In the genomic region with DNA sequence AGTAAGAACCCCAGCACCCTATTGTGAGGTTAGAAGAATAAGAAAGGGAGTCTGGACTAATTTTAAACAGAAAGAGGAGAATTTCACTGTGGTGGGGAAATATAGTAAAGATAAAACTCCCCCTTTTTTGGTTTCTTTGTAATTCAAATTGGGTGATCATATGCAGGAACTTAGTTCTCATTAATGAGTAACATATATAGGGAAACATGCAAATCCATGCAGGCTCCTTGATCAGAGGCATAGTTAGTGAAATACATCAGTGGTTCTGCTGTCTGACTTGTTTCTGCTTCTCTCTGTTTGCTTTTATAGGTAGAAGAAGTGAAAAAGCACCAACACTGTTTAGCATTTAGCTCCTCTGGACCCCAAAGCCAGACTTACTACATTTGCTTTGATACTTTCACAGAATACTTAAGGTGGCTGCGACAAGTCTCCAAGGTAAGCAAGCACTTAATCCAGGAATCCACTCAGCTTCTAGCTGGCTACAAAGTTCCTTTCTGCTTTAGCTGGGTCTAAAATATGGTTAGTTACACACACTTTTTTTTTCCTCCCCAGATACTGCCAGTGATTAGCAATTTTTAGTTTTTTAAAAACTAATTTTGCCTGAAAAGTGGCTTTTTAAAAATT, we compare ENCODE assay signal across 11 cellular contexts.
A peak's percentile ranks its signal among the peaks of the same experiment; 100 is the strongest.
DNase-seq lines count a peak whose midpoint lies in the region; ATAC-seq, FAIRE-seq and TF ChIP-seq lines count a peak whose summit lies in the region.
"Had no signal": no experiment of that assay in that cellular context is flagged by ENCODE, and none has a peak within 500 bp of the region (broad histone marks: within the 10 kb centered on the region; RNA-seq: fewer than 3 reads in every experiment).

No MANE protein-coding gene starts in this region.

- H3K4me3 ChIP-seq in A549 (no peak overlapping the region), H7 (ENCODE audit: insufficient read depth, low read depth, low read length) (no peak overlapping the region), prostate gland (no peak overlapping the region)
- H3K4me3 ChIP-seq: testis had no signal

- DNase-seq in A549 (ENCODE audit: low read depth in 1 of 2, low spot score in 1 of 2) (no peak), GM19239 (ENCODE audit: insufficient read length, low spot score) (no peak), H7 (no peak), prostate gland (ENCODE audit: low spot score) (no peak), NCI-H82 treated with DMSO at 0.1 percent for 48 hours (lab: John Stamatoyannopoulos, UW; ENCODE audit: unreplicated experiment) (no peak), left cardiac atrium (no peak)
- DNase-seq: activated naive CD4-positive, alpha-beta T cell treated with anti-CD3 and anti-CD28 coated beads, Interleukin-2, amount 50 U/mL, for 16 hours; NCI-H748 treated with DMSO at 0.1 percent for 48 hours; testis had no signal

- intact Hi-C loops in prostate gland (cut with DNase I) = no loop called here
- intact Hi-C loops in left cardiac atrium (cut with DNase I) = no loop called here

- peaks cover 36% of the 10 kb centered on the region for H3K4me1 ChIP-seq in A549
- H3K4me1 ChIP-seq in prostate gland (replicated peaks) = no peaks in the 10 kb centered on the region
- H3K4me1 ChIP-seq: testis had no signal

- no peak for TF ChIP-seq RAD21 in A549 (conservative IDR thresholded peaks at IDR 0.05 in 1 of 2, IDR thresholded peaks at IDR 0.05 in 1 of 2)

- peak overlapping the region; percentile 11; the same call in 1 of the 3 replicates for H3K4me2 ChIP-seq in A549

- H3K36me3 ChIP-seq in H7 (replicated peaks; ENCODE audit: control insufficient read depth, insufficient read depth, low read length) = no peaks in the 10 kb centered on the region
- no peaks in the 10 kb centered on the region for H3K36me3 ChIP-seq in prostate gland

- ATAC-seq in A549 (no peak), HG02798 (IDR thresholded peaks at IDR 0.05; ENCODE audit: poor library complexity, unreplicated experiment) (peak; percentile 82), HG03575 (IDR thresholded peaks at IDR 0.05; ENCODE audit: extremely low read depth, insufficient number of reproducible peaks, low FRiP score, unreplicated experiment) (peak; percentile 48), left cardiac atrium (no peak)

- H3K27me3 ChIP-seq in H7 (ENCODE audit: control insufficient read depth, insufficient read depth, low read length) (no peaks in the 10 kb centered on the region), prostate gland (replicated peaks; ENCODE audit: insufficient read depth) (no peaks in the 10 kb centered on the region)
- H3K27me3 ChIP-seq: testis had no signal

- POLR2A ChIA-PET in A549 (lab: Yijun Ruan, JAX) = no interaction called here

- TF ChIP-seq CTCF in A549 (IDR thresholded peaks at IDR 0.05) (no peak), prostate gland (IDR thresholded peaks at IDR 0.05) (no peak)

- no peak for TF ChIP-seq POLR2A in A549 (IDR thresholded peaks at IDR 0.05; ENCODE audit: low read length)
- TF ChIP-seq POLR2A in prostate gland (IDR thresholded peaks at IDR 0.05) = no peak

- 59% methylated on average over 1 of the region's 1 CpG for WGBS in A549 (ENCODE audit: missing lambda C conversion rate)
- 86% methylated on average over 1 of the region's 1 CpG for WGBS in prostate gland

- CTCF ChIA-PET in A549 (lab: Yijun Ruan, JAX) = no interaction called here

- FAIRE-seq in A549 (lab: Jason Lieb, UNC) (no peak), GM19239 (lab: Jason Lieb, UNC) (peak; percentile 98)

- H3K9me3 ChIP-seq in A549 (no peaks in the 10 kb centered on the region), prostate gland (no peaks in the 10 kb centered on the region)
- H3K9me3 ChIP-seq: testis had no signal

- TF ChIP-seq EP300 in A549 (IDR thresholded peaks at IDR 0.05) = no peak

- H3K27ac ChIP-seq in A549 (peak overlapping the region; percentile 63 to 66; a peak in 4 of 6 replicates), prostate gland (no peak overlapping the region)
- H3K27ac ChIP-seq: testis had no signal

TF ChIP-seq in A549, 52 proteins besides CTCF, POLR2A, EP300 and RAD21:
- TF ChIP-seq CBX2 (IDR thresholded peaks at IDR 0.05; ENCODE audit: borderline replicate concordance, low read depth) (no peak), RARB (CRISPR knock-in tag; IDR thresholded peaks at IDR 0.05) (no peak), ZFP36 (IDR thresholded peaks at IDR 0.05; ENCODE audit: borderline replicate concordance, partially characterized antibody) (no peak), FOXS1 (CRISPR knock-in tag; IDR thresholded peaks at IDR 0.05) (no peak), SREBF2 (IDR thresholded peaks at IDR 0.05) (no peak), MAX (IDR thresholded peaks at IDR 0.05) (no peak), MYC (IDR thresholded peaks at IDR 0.05; ENCODE audit: borderline replicate concordance, low read length) (no peak), MAFK (IDR thresholded peaks at IDR 0.05; ENCODE audit: partially characterized antibody) (no peak), NR3C1 (IDR thresholded peaks at IDR 0.05) (no peak), NPAS2 (CRISPR knock-in tag; IDR thresholded peaks at IDR 0.05; ENCODE audit: borderline replicate concordance) (no peak), HOXB13 (CRISPR knock-in tag; IDR thresholded peaks at IDR 0.05; ENCODE audit: low read depth) (no peak), ZNF302 (CRISPR knock-in tag; IDR thresholded peaks at IDR 0.05) (no peak), HDAC2 (IDR thresholded peaks at IDR 0.05) (no peak), NFE2L2 (conservative IDR thresholded peaks at IDR 0.05; ENCODE audit: low read length) (no peak), POLR2AphosphoS2 (conservative IDR thresholded peaks at IDR 0.05; ENCODE audit: low read length) (no peak)
- TF ChIP-seq, protein P1, sequence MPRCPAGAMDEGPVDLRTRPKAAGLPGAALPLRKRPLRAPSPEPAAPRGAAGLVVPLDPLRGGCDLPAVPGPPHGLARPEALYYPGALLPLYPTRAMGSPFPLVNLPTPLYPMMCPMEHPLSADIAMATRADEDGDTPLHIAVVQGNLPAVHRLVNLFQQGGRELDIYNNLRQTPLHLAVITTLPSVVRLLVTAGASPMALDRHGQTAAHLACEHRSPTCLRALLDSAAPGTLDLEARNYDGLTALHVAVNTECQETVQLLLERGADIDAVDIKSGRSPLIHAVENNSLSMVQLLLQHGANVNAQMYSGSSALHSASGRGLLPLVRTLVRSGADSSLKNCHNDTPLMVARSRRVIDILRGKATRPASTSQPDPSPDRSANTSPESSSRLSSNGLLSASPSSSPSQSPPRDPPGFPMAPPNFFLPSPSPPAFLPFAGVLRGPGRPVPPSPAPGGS (IDR thresholded peaks at IDR 0.05) = no peak
- TF ChIP-seq, protein P2, sequence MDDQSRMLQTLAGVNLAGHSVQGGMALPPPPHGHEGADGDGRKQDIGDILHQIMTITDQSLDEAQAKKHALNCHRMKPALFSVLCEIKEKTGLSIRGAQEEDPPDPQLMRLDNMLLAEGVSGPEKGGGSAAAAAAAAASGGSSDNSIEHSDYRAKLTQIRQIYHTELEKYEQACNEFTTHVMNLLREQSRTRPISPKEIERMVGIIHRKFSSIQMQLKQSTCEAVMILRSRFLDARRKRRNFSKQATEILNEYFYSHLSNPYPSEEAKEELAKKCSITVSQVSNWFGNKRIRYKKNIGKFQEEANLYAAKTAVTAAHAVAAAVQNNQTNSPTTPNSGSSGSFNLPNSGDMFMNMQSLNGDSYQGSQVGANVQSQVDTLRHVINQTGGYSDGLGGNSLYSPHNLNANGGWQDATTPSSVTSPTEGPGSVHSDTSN (IDR thresholded peaks at IDR 0.05) = no peak

Comparison
In these comparisons a context has a peak if more than half of its experiments do, and no peak if none do; other contexts are left out.
1. ATAC-seq: peak in HG02798 (single experiment) and HG03575 (single experiment); none in A549 (0 of 2) and left cardiac atrium (0 of 2).
2. H3K27ac ChIP-seq: peak in A549 (2 of 2); none in prostate gland (0 of 2).